ENCODE assay signal across 17 cellular contexts in genomic region chr1:17878837-17879236, GRCh38.
DNase-seq lines count a peak whose midpoint lies in the region; ATAC-seq lines count a peak whose summit lies in the region.
"Had no signal": no experiment of that assay in that cellular context is flagged by ENCODE, and none has a peak within 500 bp of the region (broad histone marks: within the 10 kb centered on the region; RNA-seq: fewer than 3 reads in every experiment).

No MANE protein-coding gene starts in this region.

- ATAC-seq in left ventricle myocardium superior = peak; percentile 8
- ATAC-seq in Right ventricle myocardium inferior = no peak
- ATAC-seq in HG02678 (IDR thresholded peaks at IDR 0.05; ENCODE audit: unreplicated experiment) = no peak
- ATAC-seq: A549, HCT116 had no signal

- DNase-seq in left ventricle myocardium superior (no peak), Right ventricle myocardium inferior (ENCODE audit: missing footprints) (no peak), amniotic epithelial cell (ENCODE audit: low read depth) (peak; percentile 86), glomerular visceral epithelial cell (ENCODE audit: extremely low spot score) (peak; percentile 44), hypothalamus (lab: John Stamatoyannopoulos, UW) (no peak)
- DNase-seq in activated CD4-positive, CD25-positive, alpha-beta regulatory T cell (lab: John Stamatoyannopoulos, UW) = no peak
- no peak for DNase-seq in activated CD4-positive, alpha-beta T cell treated with anti-CD3 and anti-CD28 coated beads, Interleukin-2, amount 50 U/mL, for 4 hours
- DNase-seq: activated naive CD4-positive, alpha-beta T cell treated with anti-CD3 and anti-CD28 coated beads, Interleukin-2, amount 10 ng/mL, durations not matched to agents 7 days and 5 days; colonic mucosa; glutamatergic neuron; NCI-H1417 treated with DMSO at 0.1 percent for 48 hours; NCI-H69; SHP77 treated with DMSO at 0.1 percent for 48 hours; testis had no signal

- intact Hi-C loops in left ventricle myocardium superior (cut with micrococcal nuclease) = no loop called here
- intact Hi-C loops in Right ventricle myocardium inferior (cut with DNase I) = no loop called here

Comparison
In these comparisons a context has a peak if more than half of its experiments do, and no peak if none do; other contexts are left out.
1. DNase-seq: peak in amniotic epithelial cell (single experiment) and glomerular visceral epithelial cell (single experiment); none in left ventricle myocardium superior (single experiment), Right ventricle myocardium inferior (single experiment), activated CD4-positive, CD25-positive, alpha-beta regulatory T cell (0 of 4), activated CD4-positive, alpha-beta T cell treated with anti-CD3 and anti-CD28 coated beads, Interleukin-2, amount 50 U/mL, for 4 hours (0 of 2) and hypothalamus (0 of 51).